ENCODE assay signal across 15 cellular contexts in genomic region chr2:217818293-217818850, GRCh38.
"Had no signal": no experiment of that assay in that cellular context is flagged by ENCODE, and none has a peak within 500 bp of the region (broad histone marks: within the 10 kb centered on the region; RNA-seq: fewer than 3 reads in every experiment).

No MANE protein-coding gene starts in this region.

- ATAC-seq: activated T-cell treated with anti-CD3 and anti-CD28 coated beads, Interleukin-2, amount 50 U/mL, for 4 hours; pancreas; T-cell had no signal

- DNase-seq: activated CD4-positive, alpha-beta memory T cell treated with anti-CD3 and anti-CD28 coated beads for 36 hours; activated CD4-positive, alpha-beta T cell treated with anti-CD3 and anti-CD28 coated beads for 1 hour; activated effector memory CD4-positive, alpha-beta T cell treated with anti-CD3 and anti-CD28 coated beads, Interleukin-2, amount 50 U/mL, for 16 hours; activated naive CD8-positive, alpha-beta T cell treated with anti-CD3 and anti-CD28 coated beads for 36 hours; activated T-cell treated with anti-CD3 and anti-CD28 coated beads, Interleukin-2, amount 50 U/mL, for 4 hours; anterior cingulate cortex; foreskin melanocyte; hippocampal formation; stimulated activated naive CD4-positive, alpha-beta T cell treated with Interleukin-2 at 50 U/mL for 16 hours; T-cell; T1000 had no signal

- H3K9me3 ChIP-seq: breast epithelium, pancreas, thoracic aorta had no signal

- H3K4me3 ChIP-seq: breast epithelium, pancreas, thoracic aorta had no signal

- H3K27ac ChIP-seq: pancreas, RWPE1 had no signal

- H3K27me3 ChIP-seq: breast epithelium, pancreas had no signal
